8 cellular contexts compared by ENCODE assay signal in genomic region chr11:73143126-73143838, GRCh38. TPM values are rescaled to one million over a fixed set of nuclear protein-coding genes. Genes with fewer than 3 reads are reported as not detected.
DNase-seq lines count a peak whose midpoint lies in the region; ATAC-seq and TF ChIP-seq lines count a peak whose summit lies in the region.

No MANE protein-coding gene starts in this region.

- H3K27me3 ChIP-seq in HCT116 (ENCODE audit: insufficient read depth, low read length), result no peaks in the 10 kb centered on the region
- H3K27me3 ChIP-seq in esophagus (ENCODE audit: control insufficient read depth in 1 of 2, insufficient read depth in 2 of 2, low read length in 2 of 2), result no peaks in the 10 kb centered on the region
- H3K27me3 ChIP-seq in neuron (ENCODE audit: insufficient read depth, low read length), result no peaks in the 10 kb centered on the region

- 11 to 16% methylated on average over 13 of the region's 13 CpGs for WGBS in esophagus, 2 donors

- H3K4me1 ChIP-seq in HCT116 (ENCODE audit: control insufficient read depth in 1 of 2, insufficient read depth in 2 of 2, low read length in 2 of 2), result peaks cover 8 to 22% of the 10 kb centered on the region in 2 experiments; a peak in 3 of 4 replicates
- H3K4me1 ChIP-seq in esophagus (ENCODE audit: control insufficient read depth in 2 of 2, insufficient read depth in 2 of 2, low read length in 1 of 2), result peaks cover 0 to 10% of the 10 kb centered on the region in 2 donors
- peaks cover 21% of the 10 kb centered on the region for H3K4me1 ChIP-seq in neuron (ENCODE audit: insufficient read depth, low read length)

- CTCF ChIA-PET in HCT116 (lab: Charles Lee), result interaction anchor here (0.9 to 1.9 kb wide), 4 partner anchors 18 to 459 kb away, joined by 6 to 11 read pairs (median 8); no protein-coding TSS in a partner anchor

- POLR2A ChIA-PET in HCT116 (lab: Charles Lee), result interaction anchor here (1.0 kb wide), 1 partner anchor 487 kb away, joined by 4 read pairs; no protein-coding TSS in a partner anchor

- H3K27ac ChIP-seq in HCT116 (ENCODE audit: low read depth, low read length) (peak overlapping the region; percentile 88; the same call in 1 of the 2 replicates), esophagus (ENCODE audit: low read depth in 2 of 2, low read length in 1 of 2) (peak overlapping the region; percentile 88 to 93)

- no peaks in the 10 kb centered on the region for H3K9me2 ChIP-seq in HCT116 (ENCODE audit: insufficient read depth)

- H2AFZ ChIP-seq in HCT116 (ENCODE audit: low read depth, low read length, poor library complexity, severe bottlenecking) (peak overlapping the region; percentile 86), neuron (ENCODE audit: low read depth, low read length) (peak overlapping the region; percentile 70)

- H3K36me3 ChIP-seq in HCT116 (ENCODE audit: control insufficient read depth in 1 of 2, insufficient read depth in 2 of 2, low read length in 2 of 2) (no peaks in the 10 kb centered on the region), esophagus (ENCODE audit: control insufficient read depth in 2 of 2, insufficient read depth in 2 of 2, low read length in 1 of 2) (no peaks in the 10 kb centered on the region), neuron (ENCODE audit: insufficient read depth, low read length) (peaks cover 5% of the 10 kb centered on the region)

- H4K20me1 ChIP-seq in HCT116 (ENCODE audit: insufficient read depth), result no peaks in the 10 kb centered on the region

- TF ChIP-seq CTCF in HCT116 (IDR thresholded peaks at IDR 0.05 in 2 of 3, conservative IDR thresholded peaks at IDR 0.05 in 1 of 3; ENCODE audit: borderline replicate concordance in 1 of 3, insufficient read depth in 1 of 3, low read depth in 2 of 3, low read length in 2 of 3), result no peak

- H3K4me2 ChIP-seq in HCT116 (ENCODE audit: low read length), result peak overlapping the region; percentile 97

- BruUV-seq in HCT116 (replicated peaks; lab: Mats Ljungman, UMichigan), result TSS peak; percentile 50

- TF ChIP-seq RAD21 in HCT116 (IDR thresholded peaks at IDR 0.05; ENCODE audit: low read depth), result no peak

- no peak overlapping the region for H3K9ac ChIP-seq in HCT116 (ENCODE audit: low read length)

- intact Hi-C loops in HCT116 (cut with micrococcal nuclease), result no loop called here

- no peak for TF ChIP-seq POLR2A in HCT116 (IDR thresholded peaks at IDR 0.05; ENCODE audit: borderline replicate concordance, extremely low read depth, insufficient read depth, insufficient read length)

- H3K9me3 ChIP-seq in HCT116 (ENCODE audit: control insufficient read depth in 1 of 2, insufficient read depth in 1 of 2, low read depth in 1 of 2, low read length in 2 of 2), result no peaks in the 10 kb centered on the region
- H3K9me3 ChIP-seq in esophagus (ENCODE audit: control insufficient read depth in 2 of 2, insufficient read depth in 1 of 2, low read depth in 1 of 2, low read length in 1 of 2), result no peaks in the 10 kb centered on the region
- no peaks in the 10 kb centered on the region for H3K9me3 ChIP-seq in neuron (ENCODE audit: low read length)

- H3K79me2 ChIP-seq in HCT116 (ENCODE audit: insufficient read depth, low read length), result peaks cover 14% of the 10 kb centered on the region

- ATAC-seq in HCT116 (no peak), GM19328 (IDR thresholded peaks at IDR 0.05; ENCODE audit: unreplicated experiment) (no peak), GM18858 (IDR thresholded peaks at IDR 0.05; ENCODE audit: unreplicated experiment) (no peak)

- H3K4me3 ChIP-seq in HCT116 (replicated peaks in 1 of 2; ENCODE audit: low read depth in 1 of 2, low read length in 2 of 2) (peak overlapping the region in 1 of 2 experiments; percentile 84; a peak in 1 of 4 replicates), esophagus (ENCODE audit: low read depth in 1 of 2, low read length in 2 of 2) (peak overlapping the region; percentile 88 to 98), neuron (ENCODE audit: low read length) (peak overlapping the region; percentile 93)

- RAD21 ChIA-PET in HCT116 (lab: Charles Lee; ENCODE audit: low non-redundant PET in 1 of 2, low total read pairs in 2 of 2, uncharacterized antibody in 2 of 2, unreplicated experiment in 2 of 2), result no interaction called here

- DNase-seq in CD1c-positive myeloid dendritic cell (ENCODE audit: extremely low spot score) (peak; percentile 83), HCT116 (ENCODE audit: low read depth, low spot score) (no peak), SKM-1 treated with dmso at 0.1 percent for 144 hours (lab: John Stamatoyannopoulos, UW; ENCODE audit: unreplicated experiment) (peak; percentile 59), NCI-H345 (lab: John Stamatoyannopoulos, UW) (no peak)

TF ChIP-seq in HCT116, 20 proteins besides CTCF, POLR2A, EP300 and RAD21:
- TF ChIP-seq ZFX (IDR thresholded peaks at IDR 0.05), result no peak
- TF ChIP-seq TCF7L2 (IDR thresholded peaks at IDR 0.05; ENCODE audit: borderline replicate concordance, extremely low read depth, insufficient read depth, insufficient read length), result no peak
- TF ChIP-seq ATF3 (IDR thresholded peaks at IDR 0.05), result no peak
- no peak for TF ChIP-seq FOSL1 (IDR thresholded peaks at IDR 0.05; ENCODE audit: low read depth)
- no peak for TF ChIP-seq JUND (IDR thresholded peaks at IDR 0.05)
- TF ChIP-seq POLR2AphosphoS5 (IDR thresholded peaks at IDR 0.05; ENCODE audit: low read depth, low read length), result no peak
- TF ChIP-seq MAX (IDR thresholded peaks at IDR 0.05), result no peak
- no peak for TF ChIP-seq ZBTB33 (IDR thresholded peaks at IDR 0.05; ENCODE audit: extremely low read depth, insufficient replicate concordance, low read length)

RNA-seq across cellular contexts. Expression of gene FCHSD2, which starts 1.2 kb away (rescaled TPM):
- total RNA-seq in HCT116 (2021; ENCODE audit: unreplicated experiment), result 15.0 TPM
- 5.5 and 6.7 TPM in 2 replicates for polyA plus RNA-seq in HCT116 (2012)
- polyA plus RNA-seq in esophagus, result 1 to 10 TPM; 3.7 to 4.7 TPM

Comparison
In these comparisons a context has a peak if more than half of its experiments do, and no peak if none do; other contexts are left out.
1. DNase-seq: peak in CD1c-positive myeloid dendritic cell (single experiment) and SKM-1 treated with dmso at 0.1 percent for 144 hours (single experiment); none in HCT116 (single experiment) and NCI-H345 (single experiment).